8 cellular contexts compared by ENCODE assay signal in genomic region chr17:50533720-50534148, GRCh38. TPM values are rescaled to one million over a fixed set of nuclear protein-coding genes. Genes with fewer than 3 reads are reported as not detected.
DNase-seq lines count a peak whose midpoint lies in the region; ATAC-seq and TF ChIP-seq lines count a peak whose summit lies in the region.

No MANE protein-coding gene starts in this region.

- H3K27ac ChIP-seq in GM23338 (ENCODE audit: low read depth) (no peak overlapping the region), RWPE2 (ENCODE audit: poor library complexity, severe bottlenecking) (peak overlapping the region; percentile 82), heart left ventricle (peak overlapping the region; percentile 46 to 94 (median 76))

- H3K4me3 Mint-ChIP-seq in GM23338: peak overlapping the region; percentile 82
- H3K4me3 Mint-ChIP-seq in activated T-helper 1 cell treated with anti-CD3 and anti-CD28 coated beads, Interleukin-12 subunit alpha, Interleukin-12 subunit beta, Interleukin-2, Interleukin-4 antibody, amounts not matched to agents 30 ng/mL and 10 ng/mL and 1 ng/mL, durations not matched to agents 14 hours and 24 hours and 36 hours: no peak overlapping the region

- no peak for TF ChIP-seq CTCF in GM23338 (conservative IDR thresholded peaks at IDR 0.05; ENCODE audit: low read depth in 2 of 2)
- no peak for TF ChIP-seq CTCF in RWPE2 (IDR thresholded peaks at IDR 0.05; ENCODE audit: poor library complexity, severe bottlenecking)
- TF ChIP-seq CTCF in heart left ventricle (IDR thresholded peaks at IDR 0.05): no peak

- peaks cover 28% of the 10 kb centered on the region for H3K27me3 Mint-ChIP-seq in GM23338 (ENCODE audit: insufficient read depth, low read depth, poor library complexity)
- peaks cover 47% of the 10 kb centered on the region for H3K27me3 Mint-ChIP-seq in activated T-helper 1 cell treated with anti-CD3 and anti-CD28 coated beads, Interleukin-12 subunit alpha, Interleukin-12 subunit beta, Interleukin-2, Interleukin-4 antibody, amounts not matched to agents 30 ng/mL and 10 ng/mL and 1 ng/mL, durations not matched to agents 14 hours and 24 hours and 36 hours (ENCODE audit: insufficient read depth)

- WGBS in heart left ventricle, 4 donors: 1 to 4% (median 2%) methylated on average over 17 of the region's 17 CpGs

- no peaks in the 10 kb centered on the region; the same call in 2 of the 3 replicates for H3K9me3 Mint-ChIP-seq in GM23338
- no peaks in the 10 kb centered on the region for H3K9me3 Mint-ChIP-seq in activated T-helper 1 cell treated with anti-CD3 and anti-CD28 coated beads, Interleukin-12 subunit alpha, Interleukin-12 subunit beta, Interleukin-2, Interleukin-4 antibody, amounts not matched to agents 30 ng/mL and 10 ng/mL and 1 ng/mL, durations not matched to agents 14 hours and 24 hours and 36 hours

- 0 out of 2 replicates have a peak, but pooled peaks cover 4% of the 10 kb centered on the region for H3F3A ChIP-seq in GM23338 (replicated peaks; ENCODE audit: low read depth)

- H3K9ac ChIP-seq in skeletal muscle satellite cell (ENCODE audit: low read depth, low read length): no peak overlapping the region

- H3K36me3 ChIP-seq in GM23338 (ENCODE audit: insufficient read depth) (no peaks in the 10 kb centered on the region), RWPE2 (ENCODE audit: low read depth) (peaks cover 24% of the 10 kb centered on the region), heart left ventricle (peaks cover 0 to 15% (median 0%) of the 10 kb centered on the region in 9 donors), skeletal muscle satellite cell (ENCODE audit: insufficient read depth, low read length) (no peaks in the 10 kb centered on the region)

- intact Hi-C loops in heart left ventricle (cut with DNase I): loop anchor here in 3 of 10 donors (1.0 to 5.0 kb wide), 3 partner anchors 46 to 51 kb away; no protein-coding TSS in a partner anchor
- intact Hi-C loops in activated T-helper 1 cell treated with anti-CD3 and anti-CD28 coated beads, Interleukin-12 subunit alpha, Interleukin-12 subunit beta, Interleukin-2, Interleukin-4 antibody, amounts not matched to agents 30 ng/mL and 10 ng/mL and 1 ng/mL, durations not matched to agents 14 hours and 24 hours and 36 hours (cut with micrococcal nuclease): no loop called here

- peak overlapping the region; percentile 96 for H3K4me2 ChIP-seq in GM23338
- H3K4me2 ChIP-seq in skeletal muscle satellite cell (ENCODE audit: low read length): peak overlapping the region; percentile 63

- H3K4me1 ChIP-seq in GM23338 (ENCODE audit: insufficient read depth) (peaks cover 16% of the 10 kb centered on the region), RWPE2 (ENCODE audit: insufficient read depth, poor library complexity, severe bottlenecking) (peaks cover 14% of the 10 kb centered on the region), heart left ventricle (peaks cover 0 to 40% (median 10%) of the 10 kb centered on the region in 12 donors), skeletal muscle satellite cell (ENCODE audit: control insufficient read depth, insufficient read depth, low read length) (peaks cover 10% of the 10 kb centered on the region)

- H3K79me2 ChIP-seq in GM23338 (replicated peaks; ENCODE audit: insufficient read depth): no peaks in the 10 kb centered on the region

- H3K4me1 Mint-ChIP-seq in GM23338: peaks cover 30% of the 10 kb centered on the region
- peaks cover 4% of the 10 kb centered on the region for H3K4me1 Mint-ChIP-seq in activated T-helper 1 cell treated with anti-CD3 and anti-CD28 coated beads, Interleukin-12 subunit alpha, Interleukin-12 subunit beta, Interleukin-2, Interleukin-4 antibody, amounts not matched to agents 30 ng/mL and 10 ng/mL and 1 ng/mL, durations not matched to agents 14 hours and 24 hours and 36 hours (ENCODE audit: low read depth)

- H2AFZ ChIP-seq in GM23338: peak overlapping the region; percentile 98

- H3K4me3 ChIP-seq in GM23338 (peak overlapping the region; percentile 86), RWPE2 (ENCODE audit: severe bottlenecking) (peak overlapping the region; percentile 44), heart left ventricle (peak overlapping the region; percentile 16 to 72 (median 48)), skeletal muscle satellite cell (ENCODE audit: low read length) (peak overlapping the region; percentile 32)

- H3K9me3 ChIP-seq in RWPE2 (ENCODE audit: severe bottlenecking) (no peaks in the 10 kb centered on the region), heart left ventricle (no peaks in the 10 kb centered on the region), skeletal muscle satellite cell (replicated peaks; ENCODE audit: low read length) (no peaks in the 10 kb centered on the region)

- ATAC-seq in GM23338: peak; percentile 51
- peak; percentile 37 for ATAC-seq in RWPE2 (ENCODE audit: low read depth)
- peak; percentile 72 to 83 (median 80) for ATAC-seq in heart left ventricle
- ATAC-seq in GM18873 (IDR thresholded peaks at IDR 0.05; ENCODE audit: low FRiP score, unreplicated experiment): no peak
- no peak for ATAC-seq in HG03432 (IDR thresholded peaks at IDR 0.05; ENCODE audit: unreplicated experiment)
- ATAC-seq in HG02678 (IDR thresholded peaks at IDR 0.05; ENCODE audit: unreplicated experiment): no peak

- peaks cover 28% of the 10 kb centered on the region for H3K27me3 ChIP-seq in GM23338 (ENCODE audit: insufficient read depth)
- H3K27me3 ChIP-seq in RWPE2 (ENCODE audit: insufficient read depth, poor library complexity, severe bottlenecking): no peaks in the 10 kb centered on the region
- H3K27me3 ChIP-seq in heart left ventricle: peaks cover 0 to 40% (median 22%) of the 10 kb centered on the region in 9 donors
- peaks cover 54% of the 10 kb centered on the region for H3K27me3 ChIP-seq in skeletal muscle satellite cell (ENCODE audit: control insufficient read depth, insufficient read depth, low read length)

- no peaks in the 10 kb centered on the region for H4K20me1 ChIP-seq in GM23338 (replicated peaks; ENCODE audit: insufficient read depth)

- peak; percentile 53 for DNase-seq in GM23338 (ENCODE audit: low spot score)
- no peak for DNase-seq in RWPE2 (ENCODE audit: low spot score)
- peak; percentile 69 to 84 (median 77) for DNase-seq in heart left ventricle
- no peak for DNase-seq in activated T-helper 1 cell treated with anti-CD3 and anti-CD28 coated beads, Interleukin-12 subunit alpha, Interleukin-12 subunit beta, Interleukin-2, Interleukin-4 antibody, amounts not matched to agents 30 ng/mL and 10 ng/mL and 1 ng/mL, durations not matched to agents 14 hours and 24 hours and 36 hours (ENCODE audit: low spot score)

- peaks cover 5% of the 10 kb centered on the region; the same call in 1 of the 3 replicates for H3K36me3 Mint-ChIP-seq in GM23338 (ENCODE audit: low read depth)
- H3K36me3 Mint-ChIP-seq in activated T-helper 1 cell treated with anti-CD3 and anti-CD28 coated beads, Interleukin-12 subunit alpha, Interleukin-12 subunit beta, Interleukin-2, Interleukin-4 antibody, amounts not matched to agents 30 ng/mL and 10 ng/mL and 1 ng/mL, durations not matched to agents 14 hours and 24 hours and 36 hours (ENCODE audit: low read depth): peaks cover 2% of the 10 kb centered on the region

- TF ChIP-seq POLR2A in heart left ventricle (IDR thresholded peaks at IDR 0.05): no peak

- no peak overlapping the region for H3K27ac Mint-ChIP-seq in GM23338
- no peak overlapping the region for H3K27ac Mint-ChIP-seq in activated T-helper 1 cell treated with anti-CD3 and anti-CD28 coated beads, Interleukin-12 subunit alpha, Interleukin-12 subunit beta, Interleukin-2, Interleukin-4 antibody, amounts not matched to agents 30 ng/mL and 10 ng/mL and 1 ng/mL, durations not matched to agents 14 hours and 24 hours and 36 hours

- H3K9me2 ChIP-seq in GM23338 (ENCODE audit: insufficient read depth): peaks cover 3% of the 10 kb centered on the region; the same call in 1 of the 2 replicates

RNA-seq across cellular contexts. Expression of gene EPN3, which starts 1.2 kb away (rescaled TPM):
- 7.7 and 13.7 TPM in 2 replicates for total RNA-seq in GM23338 (2014; rRNA removed; shearing (Covaris generic))
- polyA plus RNA-seq in GM23338 (2016; fragmentation: Nextera tagmentation; extraction: Ambion mirVana) (2.2 and 2.3 TPM in 2 replicates), heart left ventricle (10 to 100 TPM in 1 of 2 donors, 1 to 10 TPM in 1; 9.0 to 22.1 TPM)
- total RNA-seq in heart left ventricle: 10 to 100 TPM in 6 of 9 donors, 1 to 10 TPM in 3; 8.9 to 29.5 (median 12.6) TPM
- total RNA-seq in skeletal muscle satellite cell (2012; rRNA removed): under 0.01 TPM in 1 of 2 replicates, not detected in the other
- not detected in 2 replicates for total RNA-seq in activated T-helper 1 cell treated with anti-CD3 and anti-CD28 coated beads, Interleukin-12 subunit alpha, Interleukin-12 subunit beta, Interleukin-2, Interleukin-4 antibody, amounts not matched to agents 30 ng/mL and 10 ng/mL and 1 ng/mL, durations not matched to agents 14 hours and 24 hours and 36 hours

RNA-seq across cellular contexts. Expression of gene SPATA20, which starts 13.2 kb away (rescaled TPM):
- total RNA-seq in GM23338 (2014; rRNA removed; shearing (Covaris generic)): 17.4 and 32.7 TPM in 2 replicates
- 12.5 and 13.8 TPM in 2 replicates for polyA plus RNA-seq in GM23338 (2016; fragmentation: Nextera tagmentation; extraction: Ambion mirVana)
- total RNA-seq in heart left ventricle: 10 to 100 TPM; 21.6 to 83.0 (median 67.1) TPM
- 10 to 100 TPM; 13.8 to 52.3 TPM for polyA plus RNA-seq in heart left ventricle
- total RNA-seq in skeletal muscle satellite cell (2012; rRNA removed): 59.4 and 91.0 TPM in 2 replicates
- 20.5 and 22.5 TPM in 2 replicates for total RNA-seq in activated T-helper 1 cell treated with anti-CD3 and anti-CD28 coated beads, Interleukin-12 subunit alpha, Interleukin-12 subunit beta, Interleukin-2, Interleukin-4 antibody, amounts not matched to agents 30 ng/mL and 10 ng/mL and 1 ng/mL, durations not matched to agents 14 hours and 24 hours and 36 hours

RNA-seq across cellular contexts. Expression of gene MYCBPAP, which starts 25.5 kb away (rescaled TPM):
- total RNA-seq in GM23338 (2014; rRNA removed; shearing (Covaris generic)): 0.63 and 4.6 TPM in 2 replicates
- 1.7 and 1.8 TPM in 2 replicates for polyA plus RNA-seq in GM23338 (2016; fragmentation: Nextera tagmentation; extraction: Ambion mirVana)
- 1 to 10 TPM in 2 of 9 donors, under 1 TPM in 6, not detected in 1; 0.42 to 2.4 (median 0.83) TPM for total RNA-seq in heart left ventricle
- polyA plus RNA-seq in heart left ventricle: under 1 TPM; 0.29 to 0.46 TPM
- total RNA-seq in skeletal muscle satellite cell (2012; rRNA removed): 0.44 and 0.51 TPM in 2 replicates
- 2.6 and 3.8 TPM in 2 replicates for total RNA-seq in activated T-helper 1 cell treated with anti-CD3 and anti-CD28 coated beads, Interleukin-12 subunit alpha, Interleukin-12 subunit beta, Interleukin-2, Interleukin-4 antibody, amounts not matched to agents 30 ng/mL and 10 ng/mL and 1 ng/mL, durations not matched to agents 14 hours and 24 hours and 36 hours

RNA-seq across cellular contexts. Expression of gene CACNA1G, which starts 26.8 kb away (rescaled TPM):
- total RNA-seq in GM23338 (2014; rRNA removed; shearing (Covaris generic)): 3.6 and 5.1 TPM in 2 replicates
- polyA plus RNA-seq in GM23338 (2016; fragmentation: Nextera tagmentation; extraction: Ambion mirVana) (1.1 and 1.4 TPM in 2 replicates), heart left ventricle (under 1 TPM; 0.04 to 0.11 TPM)
- total RNA-seq in heart left ventricle: under 1 TPM in 8 of 9 donors, not detected in 1; 0.02 to 0.48 (median 0.14) TPM
- 0.51 and 1.1 TPM in 2 replicates for total RNA-seq in skeletal muscle satellite cell (2012; rRNA removed)
- 0.05 and 0.07 TPM in 2 replicates for total RNA-seq in activated T-helper 1 cell treated with anti-CD3 and anti-CD28 coated beads, Interleukin-12 subunit alpha, Interleukin-12 subunit beta, Interleukin-2, Interleukin-4 antibody, amounts not matched to agents 30 ng/mL and 10 ng/mL and 1 ng/mL, durations not matched to agents 14 hours and 24 hours and 36 hours

RNA-seq across cellular contexts. Expression of gene RSAD1, which starts 55.1 kb away (rescaled TPM):
- total RNA-seq in GM23338 (2014; rRNA removed; shearing (Covaris generic)): 27.5 and 28.7 TPM in 2 replicates
- polyA plus RNA-seq in GM23338 (2016; fragmentation: Nextera tagmentation; extraction: Ambion mirVana) (16.5 and 18.4 TPM in 2 replicates), heart left ventricle (10 to 100 TPM; 36.2 to 43.7 TPM)
- 10 to 100 TPM; 30.9 to 50.0 (median 42.8) TPM for total RNA-seq in heart left ventricle
- total RNA-seq in skeletal muscle satellite cell (2012; rRNA removed): 21.5 and 23.4 TPM in 2 replicates
- total RNA-seq in activated T-helper 1 cell treated with anti-CD3 and anti-CD28 coated beads, Interleukin-12 subunit alpha, Interleukin-12 subunit beta, Interleukin-2, Interleukin-4 antibody, amounts not matched to agents 30 ng/mL and 10 ng/mL and 1 ng/mL, durations not matched to agents 14 hours and 24 hours and 36 hours: 53.4 and 54.2 TPM in 2 replicates

Comparison
In these comparisons a context has a peak if more than half of its experiments do, and no peak if none do; other contexts are left out.
1. ATAC-seq: peak in GM23338 (single experiment), RWPE2 (single experiment) and heart left ventricle (4 of 4); none in GM18873 (single experiment), HG03432 (single experiment) and HG02678 (single experiment).
2. DNase-seq: peak in GM23338 (single experiment) and heart left ventricle (5 of 5); none in RWPE2 (single experiment) and activated T-helper 1 cell treated with anti-CD3 and anti-CD28 coated beads, Interleukin-12 subunit alpha, Interleukin-12 subunit beta, Interleukin-2, Interleukin-4 antibody, amounts not matched to agents 30 ng/mL and 10 ng/mL and 1 ng/mL, durations not matched to agents 14 hours and 24 hours and 36 hours (single experiment).
3. H3K4me3 ChIP-seq: peak in every context shown above with its lines; median percentile 86 in GM23338; 48 in heart left ventricle; 44 in RWPE2; 32 in skeletal muscle satellite cell.